Comparison of ENCODE assay signal across 1 cellular context in genomic region chr13:45063889-45064288, GRCh38.
TF ChIP-seq lines count a peak whose summit lies in the region.

No MANE protein-coding gene starts in this region.

TF ChIP-seq in HEK293, 187 proteins besides CTCF, POLR2A, EP300 and RAD21 (continued from another document):
- TF ChIP-seq, protein P1, sequence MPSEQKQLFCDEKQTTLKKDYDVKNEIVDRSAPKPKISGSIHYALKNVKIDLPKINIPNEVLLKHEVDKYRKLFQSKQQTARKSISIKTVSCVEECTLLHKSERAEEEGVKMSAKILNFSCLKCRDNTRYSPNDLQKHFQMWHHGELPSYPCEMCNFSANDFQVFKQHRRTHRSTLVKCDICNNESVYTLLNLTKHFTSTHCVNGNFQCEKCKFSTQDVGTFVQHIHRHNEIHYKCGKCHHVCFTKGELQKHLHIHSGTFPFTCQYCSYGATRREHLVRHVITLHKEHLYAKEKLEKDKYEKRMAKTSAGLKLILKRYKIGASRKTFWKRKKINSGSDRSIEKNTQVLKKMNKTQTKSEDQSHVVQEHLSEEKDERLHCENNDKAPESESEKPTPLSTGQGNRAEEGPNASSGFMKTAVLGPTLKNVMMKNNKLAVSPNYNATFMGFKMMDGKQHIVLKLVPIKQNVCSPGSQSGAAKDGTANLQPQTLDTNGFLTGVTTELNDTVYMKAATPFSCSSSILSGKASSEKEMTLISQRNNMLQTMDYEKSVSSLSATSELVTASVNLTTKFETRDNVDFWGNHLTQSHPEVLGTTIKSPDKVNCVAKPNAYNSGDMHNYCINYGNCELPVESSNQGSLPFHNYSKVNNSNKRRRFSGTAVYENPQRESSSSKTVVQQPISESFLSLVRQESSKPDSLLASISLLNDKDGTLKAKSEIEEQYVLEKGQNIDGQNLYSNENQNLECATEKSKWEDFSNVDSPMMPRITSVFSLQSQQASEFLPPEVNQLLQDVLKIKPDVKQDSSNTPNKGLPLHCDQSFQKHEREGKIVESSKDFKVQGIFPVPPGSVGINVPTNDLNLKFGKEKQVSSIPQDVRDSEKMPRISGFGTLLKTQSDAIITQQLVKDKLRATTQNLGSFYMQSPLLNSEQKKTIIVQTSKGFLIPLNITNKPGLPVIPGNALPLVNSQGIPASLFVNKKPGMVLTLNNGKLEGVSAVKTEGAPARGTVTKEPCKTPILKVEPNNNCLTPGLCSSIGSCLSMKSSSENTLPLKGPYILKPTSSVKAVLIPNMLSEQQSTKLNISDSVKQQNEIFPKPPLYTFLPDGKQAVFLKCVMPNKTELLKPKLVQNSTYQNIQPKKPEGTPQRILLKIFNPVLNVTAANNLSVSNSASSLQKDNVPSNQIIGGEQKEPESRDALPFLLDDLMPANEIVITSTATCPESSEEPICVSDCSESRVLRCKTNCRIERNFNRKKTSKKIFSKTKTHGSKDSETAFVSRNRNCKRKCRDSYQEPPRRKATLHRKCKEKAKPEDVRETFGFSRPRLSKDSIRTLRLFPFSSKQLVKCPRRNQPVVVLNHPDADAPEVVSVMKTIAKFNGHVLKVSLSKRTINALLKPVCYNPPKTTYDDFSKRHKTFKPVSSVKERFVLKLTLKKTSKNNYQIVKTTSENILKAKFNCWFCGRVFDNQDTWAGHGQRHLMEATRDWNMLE (tag by site-specific recombination; conservative IDR thresholded peaks at IDR 0.05; ENCODE audit: low read depth): peak; percentile 92
- TF ChIP-seq ZNF501 (tag by site-specific recombination; IDR thresholded peaks at IDR 0.05): 0 out of 2 replicates have a peak, but pooled peaks have one; percentile 49
- TF ChIP-seq ZNF510 (tag by site-specific recombination; IDR thresholded peaks at IDR 0.05; ENCODE audit: insufficient replicate concordance): peak; percentile 71
- TF ChIP-seq ZBTB1 (tag by site-specific recombination; IDR thresholded peaks at IDR 0.05): peak; percentile 82
- TF ChIP-seq ZNF514 (tag by site-specific recombination; IDR thresholded peaks at IDR 0.05): peak; percentile 83; the same call in 1 of the 2 replicates
- TF ChIP-seq ZNF664 (tag by site-specific recombination; IDR thresholded peaks at IDR 0.05): peak; percentile 59
- TF ChIP-seq ZNF202 (tag by site-specific recombination; IDR thresholded peaks at IDR 0.05; ENCODE audit: borderline replicate concordance): peak; percentile 96
- TF ChIP-seq ZNF292 (tag by site-specific recombination; IDR thresholded peaks at IDR 0.05; ENCODE audit: borderline replicate concordance, low read depth): peak; percentile 81
- TF ChIP-seq ZNF558 (tag by site-specific recombination; IDR thresholded peaks at IDR 0.05): peak; percentile 78; the same call in 1 of the 2 replicates
- 0 out of 2 replicates have a peak, but pooled peaks have one; percentile 44 for TF ChIP-seq ZNF560 (tag by site-specific recombination; IDR thresholded peaks at IDR 0.05; ENCODE audit: borderline replicate concordance)
